1 cellular context compared by ENCODE assay signal in genomic region chr4:10018818-10019438, GRCh38.
TF ChIP-seq lines count a peak whose summit lies in the region.

No MANE protein-coding gene starts in this region.

TF ChIP-seq in K562, 482 proteins besides CTCF, POLR2A, EP300 and RAD21 (continued from another document):
- TF ChIP-seq, protein P1, sequence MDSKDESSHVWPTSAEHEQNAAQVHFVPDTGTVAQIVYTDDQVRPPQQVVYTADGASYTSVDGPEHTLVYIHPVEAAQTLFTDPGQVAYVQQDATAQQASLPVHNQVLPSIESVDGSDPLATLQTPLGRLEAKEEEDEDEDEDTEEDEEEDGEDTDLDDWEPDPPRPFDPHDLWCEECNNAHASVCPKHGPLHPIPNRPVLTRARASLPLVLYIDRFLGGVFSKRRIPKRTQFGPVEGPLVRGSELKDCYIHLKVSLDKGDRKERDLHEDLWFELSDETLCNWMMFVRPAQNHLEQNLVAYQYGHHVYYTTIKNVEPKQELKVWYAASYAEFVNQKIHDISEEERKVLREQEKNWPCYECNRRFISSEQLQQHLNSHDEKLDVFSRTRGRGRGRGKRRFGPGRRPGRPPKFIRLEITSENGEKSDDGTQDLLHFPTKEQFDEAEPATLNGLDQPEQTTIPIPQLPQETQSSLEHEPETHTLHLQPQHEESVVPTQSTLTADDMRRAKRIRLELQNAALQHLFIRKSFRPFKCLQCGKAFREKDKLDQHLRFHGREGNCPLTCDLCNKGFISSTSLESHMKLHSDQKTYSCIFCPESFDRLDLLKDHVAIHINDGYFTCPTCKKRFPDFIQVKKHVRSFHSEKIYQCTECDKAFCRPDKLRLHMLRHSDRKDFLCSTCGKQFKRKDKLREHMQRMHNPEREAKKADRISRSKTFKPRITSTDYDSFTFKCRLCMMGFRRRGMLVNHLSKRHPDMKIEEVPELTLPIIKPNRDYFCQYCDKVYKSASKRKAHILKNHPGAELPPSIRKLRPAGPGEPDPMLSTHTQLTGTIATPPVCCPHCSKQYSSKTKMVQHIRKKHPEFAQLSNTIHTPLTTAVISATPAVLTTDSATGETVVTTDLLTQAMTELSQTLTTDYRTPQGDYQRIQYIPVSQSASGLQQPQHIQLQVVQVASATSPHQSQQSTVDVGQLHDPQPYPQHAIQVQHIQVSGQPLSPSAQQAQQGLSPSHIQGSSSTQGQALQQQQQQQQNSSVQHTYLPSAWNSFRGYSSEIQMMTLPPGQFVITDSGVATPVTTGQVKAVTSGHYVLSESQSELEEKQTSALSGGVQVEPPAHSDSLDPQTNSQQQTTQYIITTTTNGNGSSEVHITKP (IDR thresholded peaks at IDR 0.05; ENCODE audit: partially characterized antibody): no peak
- 0 out of 4 replicates have a peak, but pooled peaks of 1 of the 2 experiments have one; percentile 10 for TF ChIP-seq NONO (IDR thresholded peaks at IDR 0.05; ENCODE audit: low read depth in 2 of 2, low read length in 1 of 2)
- TF ChIP-seq MXD1 (CRISPR knock-in tag; IDR thresholded peaks at IDR 0.05; ENCODE audit: borderline replicate concordance, poor library complexity, severe bottlenecking): no peak
- TF ChIP-seq SP1 (CRISPR knock-in tag; IDR thresholded peaks at IDR 0.05): peak; percentile 74
- TF ChIP-seq SMARCA4 (IDR thresholded peaks at IDR 0.05): no peak
- TF ChIP-seq THRA (IDR thresholded peaks at IDR 0.05): no peak
- peak; percentile 64; the same call in 1 of the 2 replicates for TF ChIP-seq ATF7 (IDR thresholded peaks at IDR 0.05)
- TF ChIP-seq, protein P2, sequence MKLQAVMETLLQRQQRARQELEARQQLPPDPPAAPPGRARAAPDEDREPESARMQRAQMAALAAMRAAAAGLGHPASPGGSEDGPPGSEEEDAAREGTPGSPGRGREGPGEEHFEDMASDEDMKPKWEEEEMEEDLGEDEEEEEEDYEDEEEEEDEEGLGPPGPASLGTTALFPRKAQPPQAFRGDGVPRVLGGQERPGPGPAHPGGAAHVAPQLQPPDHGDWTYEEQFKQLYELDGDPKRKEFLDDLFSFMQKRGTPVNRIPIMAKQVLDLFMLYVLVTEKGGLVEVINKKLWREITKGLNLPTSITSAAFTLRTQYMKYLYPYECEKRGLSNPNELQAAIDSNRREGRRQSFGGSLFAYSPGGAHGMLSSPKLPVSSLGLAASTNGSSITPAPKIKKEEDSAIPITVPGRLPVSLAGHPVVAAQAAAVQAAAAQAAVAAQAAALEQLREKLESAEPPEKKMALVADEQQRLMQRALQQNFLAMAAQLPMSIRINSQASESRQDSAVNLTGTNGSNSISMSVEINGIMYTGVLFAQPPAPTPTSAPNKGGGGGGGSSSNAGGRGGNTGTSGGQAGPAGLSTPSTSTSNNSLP (IDR thresholded peaks at IDR 0.05; ENCODE audit: borderline replicate concordance, low read depth, low read length): no peak
- TF ChIP-seq, protein P3, sequence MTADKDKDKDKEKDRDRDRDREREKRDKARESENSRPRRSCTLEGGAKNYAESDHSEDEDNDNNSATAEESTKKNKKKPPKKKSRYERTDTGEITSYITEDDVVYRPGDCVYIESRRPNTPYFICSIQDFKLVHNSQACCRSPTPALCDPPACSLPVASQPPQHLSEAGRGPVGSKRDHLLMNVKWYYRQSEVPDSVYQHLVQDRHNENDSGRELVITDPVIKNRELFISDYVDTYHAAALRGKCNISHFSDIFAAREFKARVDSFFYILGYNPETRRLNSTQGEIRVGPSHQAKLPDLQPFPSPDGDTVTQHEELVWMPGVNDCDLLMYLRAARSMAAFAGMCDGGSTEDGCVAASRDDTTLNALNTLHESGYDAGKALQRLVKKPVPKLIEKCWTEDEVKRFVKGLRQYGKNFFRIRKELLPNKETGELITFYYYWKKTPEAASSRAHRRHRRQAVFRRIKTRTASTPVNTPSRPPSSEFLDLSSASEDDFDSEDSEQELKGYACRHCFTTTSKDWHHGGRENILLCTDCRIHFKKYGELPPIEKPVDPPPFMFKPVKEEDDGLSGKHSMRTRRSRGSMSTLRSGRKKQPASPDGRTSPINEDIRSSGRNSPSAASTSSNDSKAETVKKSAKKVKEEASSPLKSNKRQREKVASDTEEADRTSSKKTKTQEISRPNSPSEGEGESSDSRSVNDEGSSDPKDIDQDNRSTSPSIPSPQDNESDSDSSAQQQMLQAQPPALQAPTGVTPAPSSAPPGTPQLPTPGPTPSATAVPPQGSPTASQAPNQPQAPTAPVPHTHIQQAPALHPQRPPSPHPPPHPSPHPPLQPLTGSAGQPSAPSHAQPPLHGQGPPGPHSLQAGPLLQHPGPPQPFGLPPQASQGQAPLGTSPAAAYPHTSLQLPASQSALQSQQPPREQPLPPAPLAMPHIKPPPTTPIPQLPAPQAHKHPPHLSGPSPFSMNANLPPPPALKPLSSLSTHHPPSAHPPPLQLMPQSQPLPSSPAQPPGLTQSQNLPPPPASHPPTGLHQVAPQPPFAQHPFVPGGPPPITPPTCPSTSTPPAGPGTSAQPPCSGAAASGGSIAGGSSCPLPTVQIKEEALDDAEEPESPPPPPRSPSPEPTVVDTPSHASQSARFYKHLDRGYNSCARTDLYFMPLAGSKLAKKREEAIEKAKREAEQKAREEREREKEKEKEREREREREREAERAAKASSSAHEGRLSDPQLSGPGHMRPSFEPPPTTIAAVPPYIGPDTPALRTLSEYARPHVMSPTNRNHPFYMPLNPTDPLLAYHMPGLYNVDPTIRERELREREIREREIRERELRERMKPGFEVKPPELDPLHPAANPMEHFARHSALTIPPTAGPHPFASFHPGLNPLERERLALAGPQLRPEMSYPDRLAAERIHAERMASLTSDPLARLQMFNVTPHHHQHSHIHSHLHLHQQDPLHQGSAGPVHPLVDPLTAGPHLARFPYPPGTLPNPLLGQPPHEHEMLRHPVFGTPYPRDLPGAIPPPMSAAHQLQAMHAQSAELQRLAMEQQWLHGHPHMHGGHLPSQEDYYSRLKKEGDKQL (CRISPR knock-in tag; IDR thresholded peaks at IDR 0.05; ENCODE audit: borderline replicate concordance): no peak
- TF ChIP-seq ZNF24 (IDR thresholded peaks at IDR 0.05): peak; percentile 13; the same call in 1 of the 2 replicates
- no peak for TF ChIP-seq TSC22D4 (tag; IDR thresholded peaks at IDR 0.05)
- TF ChIP-seq ZFX (CRISPR knock-in tag; IDR thresholded peaks at IDR 0.05): peak; percentile 52
- no peak for TF ChIP-seq NFE2L1 (tag; IDR thresholded peaks at IDR 0.05; ENCODE audit: borderline replicate concordance, low read depth)
- no peak for TF ChIP-seq ZC3H4 (CRISPR knock-in tag; IDR thresholded peaks at IDR 0.05; ENCODE audit: borderline replicate concordance)
- no peak for TF ChIP-seq ZNF253 (CRISPR knock-in tag; conservative IDR thresholded peaks at IDR 0.05)
- no peak for TF ChIP-seq RFX5 (IDR thresholded peaks at IDR 0.05; ENCODE audit: low read depth, low read length)
- no peak for TF ChIP-seq THRB (CRISPR knock-in tag; conservative IDR thresholded peaks at IDR 0.05)
